Comparison of ENCODE assay signal across 36 cellular contexts in the genomic region with DNA sequence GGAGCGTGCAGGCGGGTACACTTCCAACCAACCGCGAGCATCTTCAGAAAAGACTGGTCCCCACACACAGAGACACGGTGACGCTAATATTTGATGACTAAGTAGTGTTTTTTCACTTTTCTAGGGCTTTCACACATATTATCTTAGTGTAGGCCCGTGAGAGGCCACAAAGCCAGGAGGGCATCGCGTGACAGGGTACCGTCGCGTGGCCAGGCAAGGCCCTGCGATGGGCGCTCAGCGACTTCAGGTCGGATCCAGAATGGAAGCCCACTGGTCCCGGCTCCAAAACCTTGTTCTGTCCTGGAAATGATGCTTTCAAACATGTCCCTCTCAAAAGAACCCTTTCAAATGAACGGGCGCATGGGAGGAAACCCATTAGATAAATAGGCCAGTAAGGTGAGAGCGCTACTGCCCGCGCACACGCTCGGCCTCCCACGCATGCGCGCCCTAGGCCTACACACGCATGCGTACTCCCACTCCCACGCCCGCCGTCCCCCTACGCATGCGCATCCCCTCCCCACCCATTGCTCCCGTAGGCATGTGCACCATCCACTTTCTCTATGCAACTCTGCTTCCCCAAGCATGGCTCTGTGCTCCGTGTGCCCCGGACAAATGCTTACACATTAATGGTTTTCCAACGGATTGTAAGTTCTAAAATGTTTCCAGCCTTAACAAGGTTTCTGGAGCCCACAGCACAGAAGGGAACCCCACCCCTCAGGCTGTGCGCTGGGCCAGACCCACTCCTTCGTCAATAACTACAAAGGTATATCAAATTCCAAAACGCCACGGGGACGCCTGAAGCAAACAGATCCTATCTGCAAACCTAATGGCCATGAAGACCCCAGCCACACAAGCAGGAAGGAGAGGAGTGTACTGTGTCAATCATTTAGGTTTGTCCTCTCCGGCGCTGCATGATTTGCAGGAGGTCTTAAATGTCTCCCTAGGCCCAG.
"Had no signal": no experiment of that assay in that cellular context is flagged by ENCODE, and none has a peak within 500 bp of the region (broad histone marks: within the 10 kb centered on the region; RNA-seq: fewer than 3 reads in every experiment).

No MANE protein-coding gene starts in this region.

- H3K27me3 ChIP-seq: MG63, Peyer's patch, SJSA1 had no signal

- H3K4me3 ChIP-seq: MG63, Peyer's patch, SJSA1 had no signal

- H3K36me3 Mint-ChIP-seq: activated CD8-positive, alpha-beta memory T cell treated with anti-CD3 and anti-CD28 coated beads, Interleukin-2, amount 10 ng/mL, durations not matched to agents 7 days and 5 days; activated naive CD4-positive, alpha-beta T cell treated with anti-CD3 and anti-CD28 coated beads, Interleukin-2, amount 10 ng/mL, durations not matched to agents 7 days and 5 days; activated naive CD8-positive, alpha-beta T cell; brain; T-cell had no signal

- H3K4me1 ChIP-seq: Peyer's patch, SJSA1 had no signal

- H3K9me3 ChIP-seq: MG63, Peyer's patch, SJSA1 had no signal

- H3K36me3 ChIP-seq: MG63, Peyer's patch, SJSA1 had no signal

- H3K27ac Mint-ChIP-seq: activated B cell treated with CpG ODN at 0.5 μM for 24 hours; activated CD4-positive, alpha-beta memory T cell treated with anti-CD3 and anti-CD28 coated beads, Interleukin-2, amount 10 ng/mL, durations not matched to agents 7 days and 5 days; activated CD8-positive, alpha-beta memory T cell treated with anti-CD3 and anti-CD28 coated beads, Interleukin-2, amount 10 ng/mL, durations not matched to agents 7 days and 5 days; activated naive CD4-positive, alpha-beta T cell treated with anti-CD3 and anti-CD28 coated beads, Interleukin-2, amount 10 ng/mL, durations not matched to agents 7 days and 5 days; activated naive CD8-positive, alpha-beta T cell; activated naive CD8-positive, alpha-beta T cell treated with anti-CD3 and anti-CD28 coated beads, Interleukin-2, amount 50 U/mL, for 24 hours; T-cell; T-helper 17 cell had no signal

- H3K4me3 Mint-ChIP-seq: activated B cell treated with CpG ODN at 0.5 μM for 24 hours; activated CD4-positive, alpha-beta memory T cell treated with anti-CD3 and anti-CD28 coated beads, Interleukin-2, amount 10 ng/mL, durations not matched to agents 7 days and 5 days; activated CD8-positive, alpha-beta memory T cell treated with anti-CD3 and anti-CD28 coated beads, Interleukin-2, amount 10 ng/mL, durations not matched to agents 7 days and 5 days; activated naive CD4-positive, alpha-beta T cell treated with anti-CD3 and anti-CD28 coated beads, Interleukin-2, amount 10 ng/mL, durations not matched to agents 7 days and 5 days; activated naive CD8-positive, alpha-beta T cell; activated naive CD8-positive, alpha-beta T cell treated with anti-CD3 and anti-CD28 coated beads, Interleukin-2, amount 50 U/mL, for 24 hours; brain; T-cell; T-helper 17 cell had no signal

- H3K27ac ChIP-seq: Peyer's patch, SJSA1, VCaP had no signal

- H3K4me1 Mint-ChIP-seq: activated B cell treated with CpG ODN at 0.5 μM for 24 hours; activated CD4-positive, alpha-beta memory T cell treated with anti-CD3 and anti-CD28 coated beads, Interleukin-2, amount 10 ng/mL, durations not matched to agents 7 days and 5 days; activated CD8-positive, alpha-beta memory T cell treated with anti-CD3 and anti-CD28 coated beads, Interleukin-2, amount 10 ng/mL, durations not matched to agents 7 days and 5 days; activated naive CD4-positive, alpha-beta T cell treated with anti-CD3 and anti-CD28 coated beads, Interleukin-2, amount 10 ng/mL, durations not matched to agents 7 days and 5 days; activated naive CD8-positive, alpha-beta T cell treated with anti-CD3 and anti-CD28 coated beads, Interleukin-2, amount 50 U/mL, for 24 hours; T-cell; T-helper 17 cell had no signal

- DNase-seq: activated B cell treated with CpG ODN at 0.5 μM for 24 hours; activated CD4-positive, alpha-beta memory T cell treated with anti-CD3 and anti-CD28 coated beads, Interleukin-2, amount 10 ng/mL, durations not matched to agents 7 days and 5 days; activated CD4-positive, alpha-beta T cell treated with anti-CD3 and anti-CD28 coated beads for 4 hours; activated CD4-positive, alpha-beta T cell treated with anti-CD3 and anti-CD28 coated beads, Interleukin-2, amount 50 U/mL, for 1 hour; activated CD4-positive, CD25-positive, alpha-beta regulatory T cell treated with anti-CD3 and anti-CD28 coated beads, Interleukin-2, amount 50 U/mL, for 72 hours; activated CD8-positive, alpha-beta memory T cell treated with anti-CD3 and anti-CD28 coated beads for 24 hours; activated CD8-positive, alpha-beta memory T cell treated with anti-CD3 and anti-CD28 coated beads, Interleukin-2, amount 10 ng/mL, durations not matched to agents 7 days and 5 days; activated CD8-positive, alpha-beta memory T cell treated with anti-CD3 and anti-CD28 coated beads, Interleukin-2, amount 50 U/mL, for 48 hours; activated effector memory CD4-positive, alpha-beta T cell treated with Interleukin-2 at 50 U/mL for 16 hours; activated naive CD4-positive, alpha-beta T cell treated with anti-CD3 and anti-CD28 coated beads, Interleukin-2, amount 10 ng/mL, durations not matched to agents 7 days and 5 days; activated naive CD8-positive, alpha-beta T cell treated with anti-CD3 and anti-CD28 coated beads, Interleukin-2, amount 50 U/mL, for 24 hours; activated T-cell treated with anti-CD3 and anti-CD28 coated beads, Interleukin-2, amount 50 U/mL, for 48 hours; anterior cingulate cortex; Kasumi-1; KG1; MG63; NCI-H1048; NCI-H1105 treated with DMSO at 0.1 percent for 48 hours; NCI-H1436; NCI-H1694; NCI-H1930; NCI-H2081 treated with DMSO at 0.1 percent for 48 hours; NCI-H345; NCI-H524 treated with DMSO at 0.1 percent for 48 hours; PC-3; Peyer's patch; RPMI8226; SHP77 treated with DMSO at 0.1 percent for 48 hours; T-cell; T-helper 17 cell; T-helper 9 cell had no signal

- H3K9me3 Mint-ChIP-seq: activated B cell treated with CpG ODN at 0.5 μM for 24 hours; activated CD4-positive, alpha-beta memory T cell treated with anti-CD3 and anti-CD28 coated beads, Interleukin-2, amount 10 ng/mL, durations not matched to agents 7 days and 5 days; activated naive CD4-positive, alpha-beta T cell treated with anti-CD3 and anti-CD28 coated beads, Interleukin-2, amount 10 ng/mL, durations not matched to agents 7 days and 5 days; activated naive CD8-positive, alpha-beta T cell treated with anti-CD3 and anti-CD28 coated beads, Interleukin-2, amount 50 U/mL, for 24 hours had no signal

- H3K27me3 Mint-ChIP-seq: activated B cell treated with CpG ODN at 0.5 μM for 24 hours; activated CD4-positive, alpha-beta memory T cell treated with anti-CD3 and anti-CD28 coated beads, Interleukin-2, amount 10 ng/mL, durations not matched to agents 7 days and 5 days; activated CD8-positive, alpha-beta memory T cell treated with anti-CD3 and anti-CD28 coated beads, Interleukin-2, amount 10 ng/mL, durations not matched to agents 7 days and 5 days; activated naive CD4-positive, alpha-beta T cell treated with anti-CD3 and anti-CD28 coated beads, Interleukin-2, amount 10 ng/mL, durations not matched to agents 7 days and 5 days; activated naive CD8-positive, alpha-beta T cell; activated naive CD8-positive, alpha-beta T cell treated with anti-CD3 and anti-CD28 coated beads, Interleukin-2, amount 50 U/mL, for 24 hours; brain had no signal

- ATAC-seq: activated CD8-positive, alpha-beta memory T cell treated with anti-CD3 and anti-CD28 coated beads, Interleukin-2, amount 10 ng/mL, durations not matched to agents 7 days and 5 days; activated naive CD8-positive, alpha-beta T cell treated with anti-CD3 and anti-CD28 coated beads, Interleukin-2, amount 50 U/mL, for 24 hours; PC-3; SK-N-SH treated with all-trans-retinoic acid at 6 μM for 48 hours; T-cell; T-helper 17 cell had no signal
